Comparison of ENCODE assay signal across 1 cellular context in genomic region chr2:120646994-120647393, GRCh38.
TF ChIP-seq lines count a peak whose summit lies in the region.

No MANE protein-coding gene starts in this region.

TF ChIP-seq in IMR-90, 13 proteins besides CTCF, POLR2A, EP300 and RAD21 (continued from another document):
- TF ChIP-seq MAFK (IDR thresholded peaks at IDR 0.05; ENCODE audit: low read depth, low read length) = no peak
- TF ChIP-seq BHLHE40 (IDR thresholded peaks at IDR 0.05; ENCODE audit: low read depth, low read length) = no peak
- TF ChIP-seq CEBPB (IDR thresholded peaks at IDR 0.05; ENCODE audit: low read depth, low read length) = no peak
- TF ChIP-seq NFE2L2 (IDR thresholded peaks at IDR 0.05; ENCODE audit: low read depth, low read length) = no peak
- no peak for TF ChIP-seq USF2 (IDR thresholded peaks at IDR 0.05; ENCODE audit: low read depth, low read length)
- no peak for TF ChIP-seq MAZ (IDR thresholded peaks at IDR 0.05; ENCODE audit: borderline replicate concordance, low read depth, low read length)
- no peak for TF ChIP-seq FOS (IDR thresholded peaks at IDR 0.05; ENCODE audit: low read depth, low read length)
- no peak for TF ChIP-seq RCOR1 (IDR thresholded peaks at IDR 0.05; ENCODE audit: insufficient replicate concordance, low read length)
- no peak for TF ChIP-seq SMC3 (IDR thresholded peaks at IDR 0.05; ENCODE audit: low read depth, low read length)
- no peak for TF ChIP-seq MXI1 (IDR thresholded peaks at IDR 0.05; ENCODE audit: borderline replicate concordance, low read depth, low read length)
- TF ChIP-seq CHD1 (IDR thresholded peaks at IDR 0.05; ENCODE audit: low read depth, low read length) = no peak
- TF ChIP-seq RFX5 (IDR thresholded peaks at IDR 0.05; ENCODE audit: low read depth, low read length) = no peak
